Comparison of ENCODE assay signal across 26 cellular contexts in the genomic region with DNA sequence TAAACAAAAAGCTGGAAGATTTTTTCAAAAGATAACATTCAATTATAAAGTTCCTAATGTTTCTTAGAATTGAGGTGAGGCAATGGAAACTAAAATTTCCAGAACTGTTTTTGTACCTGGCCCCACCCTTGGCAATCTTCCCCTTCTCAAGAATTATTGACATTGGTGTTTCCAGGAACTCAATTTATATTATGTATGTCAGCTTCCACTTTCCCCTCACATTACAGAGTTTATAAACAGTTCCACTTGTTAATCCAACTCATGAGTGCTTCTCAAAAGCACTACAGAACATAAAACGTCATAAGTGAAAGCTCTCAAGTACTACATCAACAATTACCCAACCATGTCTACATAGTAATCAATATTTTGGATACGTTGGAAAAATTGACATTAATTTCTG.
DNase-seq lines count a peak whose midpoint lies in the region; ATAC-seq, FAIRE-seq and TF ChIP-seq lines count a peak whose summit lies in the region.
"Had no signal": no experiment of that assay in that cellular context is flagged by ENCODE, and none has a peak within 500 bp of the region (broad histone marks: within the 10 kb centered on the region; RNA-seq: fewer than 3 reads in every experiment).

No MANE protein-coding gene starts in this region.

- H3K36me3 Mint-ChIP-seq in activated naive CD4-positive, alpha-beta T cell treated with anti-CD3 and anti-CD28 coated beads, Interleukin-2, amount 10 ng/mL, durations not matched to agents 7 days and 5 days = peaks cover 50% of the 10 kb centered on the region
- peaks cover 1% of the 10 kb centered on the region for H3K36me3 Mint-ChIP-seq in activated T-helper 1 cell treated with anti-CD3 and anti-CD28 coated beads, Interleukin-12 subunit alpha, Interleukin-12 subunit beta, Interleukin-2, Interleukin-4 antibody, amounts not matched to agents 30 ng/mL and 10 ng/mL and 1 ng/mL, durations not matched to agents 14 hours and 24 hours and 36 hours (ENCODE audit: low read depth)
- H3K36me3 Mint-ChIP-seq: stimulated activated naive B cell treated with anti-CD40 and anti-IgM and Interleukin-4, amounts not matched to agents 10 μg/mL and 1 μg/mL and 100 μg/mL, for 72 hours had no signal

- peaks cover 75% of the 10 kb centered on the region for H3K4me1 Mint-ChIP-seq in activated naive CD4-positive, alpha-beta T cell treated with anti-CD3 and anti-CD28 coated beads, Interleukin-2, amount 10 ng/mL, durations not matched to agents 7 days and 5 days
- H3K4me1 Mint-ChIP-seq in activated T-helper 1 cell treated with anti-CD3 and anti-CD28 coated beads, Interleukin-12 subunit alpha, Interleukin-12 subunit beta, Interleukin-2, Interleukin-4 antibody, amounts not matched to agents 30 ng/mL and 10 ng/mL and 1 ng/mL, durations not matched to agents 14 hours and 24 hours and 36 hours (ENCODE audit: low read depth) = peaks cover 31% of the 10 kb centered on the region

- POLR2A ChIA-PET in RWPE1 (lab: Yijun Ruan, JAX; ENCODE audit: low non-redundant PET) = no interaction called here

- H3K9me3 Mint-ChIP-seq in activated naive CD4-positive, alpha-beta T cell treated with anti-CD3 and anti-CD28 coated beads, Interleukin-2, amount 10 ng/mL, durations not matched to agents 7 days and 5 days = peaks cover 30% of the 10 kb centered on the region
- peaks cover 12% of the 10 kb centered on the region for H3K9me3 Mint-ChIP-seq in activated T-helper 1 cell treated with anti-CD3 and anti-CD28 coated beads, Interleukin-12 subunit alpha, Interleukin-12 subunit beta, Interleukin-2, Interleukin-4 antibody, amounts not matched to agents 30 ng/mL and 10 ng/mL and 1 ng/mL, durations not matched to agents 14 hours and 24 hours and 36 hours
- H3K9me3 Mint-ChIP-seq: activated T-cell treated with anti-CD3 and anti-CD28 coated beads, Interleukin-2, amount 50 U/mL, for 24 hours; effector memory CD8-positive, alpha-beta T cell; stimulated activated naive B cell treated with anti-CD40 and anti-IgM and Interleukin-4, amounts not matched to agents 10 μg/mL and 1 μg/mL and 100 μg/mL, for 72 hours had no signal

- H3K4me1 ChIP-seq in small intestine (ENCODE audit: control insufficient read depth in 2 of 2, insufficient read depth in 1 of 2, low read depth in 1 of 2, low read length in 1 of 2) = no peaks in the 10 kb centered on the region
- no peaks in the 10 kb centered on the region for H3K4me1 ChIP-seq in right cardiac atrium (ENCODE audit: control insufficient read depth, insufficient read depth, low read length)
- H3K4me1 ChIP-seq: testis had no signal

- CTCF ChIA-PET in activated naive CD4-positive, alpha-beta T cell treated with anti-CD3 and anti-CD28 coated beads, Interleukin-2, amount 10 ng/mL, durations not matched to agents 7 days and 5 days (lab: Charles Lee) = no interaction called here
- CTCF ChIA-PET in RWPE1 (lab: Yijun Ruan, JAX) = interaction anchor here (0.6 kb wide), 1 partner anchor 602 kb away, joined by 3 read pairs; no protein-coding TSS in a partner anchor

- peak; percentile 27 for DNase-seq in activated naive CD4-positive, alpha-beta T cell treated with anti-CD3 and anti-CD28 coated beads, Interleukin-2, amount 10 ng/mL, durations not matched to agents 7 days and 5 days
- DNase-seq in activated naive CD4-positive, alpha-beta T cell treated with Interleukin-2 at 50 U/mL for 16 hours = no peak
- DNase-seq in NCI-H187 treated with DMSO at 0.1 percent for 48 hours (lab: John Stamatoyannopoulos, UW) (peak; percentile 92), small intestine (peak; percentile 21), right cardiac atrium (no peak), RWPE1 (ENCODE audit: low spot score) (no peak)
- DNase-seq in activated T-helper 1 cell treated with anti-CD3 and anti-CD28 coated beads, Interleukin-12 subunit alpha, Interleukin-12 subunit beta, Interleukin-2, Interleukin-4 antibody, amounts not matched to agents 30 ng/mL and 10 ng/mL and 1 ng/mL, durations not matched to agents 14 hours and 24 hours and 36 hours (ENCODE audit: low spot score) = no peak
- DNase-seq: activated CD4-positive, CD25-positive, alpha-beta regulatory T cell; activated CD8-positive, alpha-beta memory T cell treated with anti-CD3 and anti-CD28 coated beads for 24 hours; activated T-cell treated with anti-CD3 and anti-CD28 coated beads, Interleukin-2, amount 50 U/mL, for 24 hours; Calu3; cerebellar nuclear complex; effector memory CD8-positive, alpha-beta T cell; NCI-H2081; NCI-H526; nucleus accumbens; stimulated activated CD4-positive, alpha-beta T cell treated with anti-CD3 and anti-CD28 coated beads, Interleukin-2, amount 100 ng/mL, for 48 hours; stimulated activated naive B cell treated with anti-CD40 and anti-IgM and Interleukin-4, amounts not matched to agents 10 μg/mL and 1 μg/mL and 100 μg/mL, for 72 hours; T1000; testis had no signal

- H3K27ac ChIP-seq in small intestine (ENCODE audit: low read depth in 1 of 2, low read length in 1 of 2) = no peak overlapping the region
- no peak overlapping the region for H3K27ac ChIP-seq in right cardiac atrium (ENCODE audit: low read length)
- H3K27ac ChIP-seq in RWPE1 = no peak overlapping the region
- H3K27ac ChIP-seq: BLaER1 treated with 17β-estradiol and CSF1 and Interleukin-3, amounts not matched to agents 10 nM and 100 nM; gastroesophageal sphincter; testis had no signal

- H3K27ac Mint-ChIP-seq in activated naive CD4-positive, alpha-beta T cell treated with anti-CD3 and anti-CD28 coated beads, Interleukin-2, amount 10 ng/mL, durations not matched to agents 7 days and 5 days = peak overlapping the region; percentile 81
- peak overlapping the region; percentile 9 for H3K27ac Mint-ChIP-seq in activated T-helper 1 cell treated with anti-CD3 and anti-CD28 coated beads, Interleukin-12 subunit alpha, Interleukin-12 subunit beta, Interleukin-2, Interleukin-4 antibody, amounts not matched to agents 30 ng/mL and 10 ng/mL and 1 ng/mL, durations not matched to agents 14 hours and 24 hours and 36 hours
- H3K27ac Mint-ChIP-seq: activated T-cell treated with anti-CD3 and anti-CD28 coated beads, Interleukin-2, amount 50 U/mL, for 24 hours; effector memory CD8-positive, alpha-beta T cell; stimulated activated naive B cell treated with anti-CD40 and anti-IgM and Interleukin-4, amounts not matched to agents 10 μg/mL and 1 μg/mL and 100 μg/mL, for 72 hours had no signal

- H3K4me3 Mint-ChIP-seq in activated naive CD4-positive, alpha-beta T cell treated with anti-CD3 and anti-CD28 coated beads, Interleukin-2, amount 10 ng/mL, durations not matched to agents 7 days and 5 days = no peak overlapping the region
- H3K4me3 Mint-ChIP-seq in activated T-helper 1 cell treated with anti-CD3 and anti-CD28 coated beads, Interleukin-12 subunit alpha, Interleukin-12 subunit beta, Interleukin-2, Interleukin-4 antibody, amounts not matched to agents 30 ng/mL and 10 ng/mL and 1 ng/mL, durations not matched to agents 14 hours and 24 hours and 36 hours = no peak overlapping the region
- H3K4me3 Mint-ChIP-seq: activated T-cell treated with anti-CD3 and anti-CD28 coated beads, Interleukin-2, amount 50 U/mL, for 24 hours; effector memory CD8-positive, alpha-beta T cell; stimulated activated naive B cell treated with anti-CD40 and anti-IgM and Interleukin-4, amounts not matched to agents 10 μg/mL and 1 μg/mL and 100 μg/mL, for 72 hours had no signal

- no peaks in the 10 kb centered on the region for H3K27me3 ChIP-seq in small intestine (ENCODE audit: control insufficient read depth in 2 of 2, insufficient read depth in 2 of 2, low read length in 2 of 2)
- no peaks in the 10 kb centered on the region for H3K27me3 ChIP-seq in right cardiac atrium (ENCODE audit: control insufficient read depth, insufficient read depth)
- H3K27me3 ChIP-seq: BLaER1 treated with 17β-estradiol and CSF1 and Interleukin-3, amounts not matched to agents 10 nM and 100 nM; gastroesophageal sphincter; testis had no signal

- TF ChIP-seq CTCF in RWPE1 (conservative IDR thresholded peaks at IDR 0.05; ENCODE audit: low read depth) = no peak

- WGBS in small intestine, 3 donors = 45 to 70% (median 62%) methylated on average over 2 of the region's 2 CpGs
- 83% methylated on average over 2 of the region's 2 CpGs for WGBS in right cardiac atrium

- no peak for FAIRE-seq in small intestine (lab: Jason Lieb, UNC)
- FAIRE-seq: H1, keratinocyte had no signal

- ATAC-seq in right cardiac atrium = no peak
- no peak for ATAC-seq in HG02588 (IDR thresholded peaks at IDR 0.05; ENCODE audit: unreplicated experiment)
- ATAC-seq: effector memory CD8-positive, alpha-beta T cell; gastroesophageal sphincter; stimulated activated naive B cell treated with anti-CD40 and anti-IgM and Interleukin-4, amounts not matched to agents 10 μg/mL and 1 μg/mL and 100 μg/mL, for 72 hours had no signal

- H3K36me3 ChIP-seq in small intestine (ENCODE audit: control insufficient read depth in 2 of 2, insufficient read depth in 2 of 2, low read length in 2 of 2) = no peaks in the 10 kb centered on the region
- H3K36me3 ChIP-seq: BLaER1 treated with 17β-estradiol and CSF1 and Interleukin-3, amounts not matched to agents 10 nM and 100 nM; gastroesophageal sphincter had no signal

- no peaks in the 10 kb centered on the region for H3K27me3 Mint-ChIP-seq in activated naive CD4-positive, alpha-beta T cell treated with anti-CD3 and anti-CD28 coated beads, Interleukin-2, amount 10 ng/mL, durations not matched to agents 7 days and 5 days
- H3K27me3 Mint-ChIP-seq in activated T-helper 1 cell treated with anti-CD3 and anti-CD28 coated beads, Interleukin-12 subunit alpha, Interleukin-12 subunit beta, Interleukin-2, Interleukin-4 antibody, amounts not matched to agents 30 ng/mL and 10 ng/mL and 1 ng/mL, durations not matched to agents 14 hours and 24 hours and 36 hours (ENCODE audit: insufficient read depth) = no peaks in the 10 kb centered on the region
- H3K27me3 Mint-ChIP-seq: activated T-cell treated with anti-CD3 and anti-CD28 coated beads, Interleukin-2, amount 50 U/mL, for 24 hours; stimulated activated naive B cell treated with anti-CD40 and anti-IgM and Interleukin-4, amounts not matched to agents 10 μg/mL and 1 μg/mL and 100 μg/mL, for 72 hours had no signal

- H3K9me3 ChIP-seq in small intestine (ENCODE audit: control insufficient read depth, low read depth) (no peaks in the 10 kb centered on the region), right cardiac atrium (ENCODE audit: control insufficient read depth, low read length) (no peaks in the 10 kb centered on the region)
- H3K9me3 ChIP-seq: gastroesophageal sphincter, testis had no signal

- H3K4me3 ChIP-seq in small intestine (ENCODE audit: low read depth in 1 of 2, low read length in 2 of 2) = no peak overlapping the region
- no peak overlapping the region for H3K4me3 ChIP-seq in right cardiac atrium (ENCODE audit: low read length)
- H3K4me3 ChIP-seq: BLaER1 treated with 17β-estradiol and CSF1 and Interleukin-3, amounts not matched to agents 10 nM and 100 nM; gastroesophageal sphincter; smooth muscle cell; testis had no signal

- intact Hi-C loops in activated T-helper 1 cell treated with anti-CD3 and anti-CD28 coated beads, Interleukin-12 subunit alpha, Interleukin-12 subunit beta, Interleukin-2, Interleukin-4 antibody, amounts not matched to agents 30 ng/mL and 10 ng/mL and 1 ng/mL, durations not matched to agents 14 hours and 24 hours and 36 hours (cut with micrococcal nuclease) = no loop called here
- intact Hi-C loops in right cardiac atrium (cut with DNase I) = no loop called here

Comparison
In these comparisons a context has a peak if more than half of its experiments do, and no peak if none do; other contexts are left out.
1. DNase-seq: peak in activated naive CD4-positive, alpha-beta T cell treated with anti-CD3 and anti-CD28 coated beads, Interleukin-2, amount 10 ng/mL, durations not matched to agents 7 days and 5 days (single experiment), NCI-H187 treated with DMSO at 0.1 percent for 48 hours (single experiment) and small intestine (single experiment); none in activated naive CD4-positive, alpha-beta T cell treated with Interleukin-2 at 50 U/mL for 16 hours (single experiment), activated T-helper 1 cell treated with anti-CD3 and anti-CD28 coated beads, Interleukin-12 subunit alpha, Interleukin-12 subunit beta, Interleukin-2, Interleukin-4 antibody, amounts not matched to agents 30 ng/mL and 10 ng/mL and 1 ng/mL, durations not matched to agents 14 hours and 24 hours and 36 hours (single experiment), right cardiac atrium (0 of 3) and RWPE1 (single experiment).